Comparison of ENCODE assay signal across 10 cellular contexts in the genomic region with DNA sequence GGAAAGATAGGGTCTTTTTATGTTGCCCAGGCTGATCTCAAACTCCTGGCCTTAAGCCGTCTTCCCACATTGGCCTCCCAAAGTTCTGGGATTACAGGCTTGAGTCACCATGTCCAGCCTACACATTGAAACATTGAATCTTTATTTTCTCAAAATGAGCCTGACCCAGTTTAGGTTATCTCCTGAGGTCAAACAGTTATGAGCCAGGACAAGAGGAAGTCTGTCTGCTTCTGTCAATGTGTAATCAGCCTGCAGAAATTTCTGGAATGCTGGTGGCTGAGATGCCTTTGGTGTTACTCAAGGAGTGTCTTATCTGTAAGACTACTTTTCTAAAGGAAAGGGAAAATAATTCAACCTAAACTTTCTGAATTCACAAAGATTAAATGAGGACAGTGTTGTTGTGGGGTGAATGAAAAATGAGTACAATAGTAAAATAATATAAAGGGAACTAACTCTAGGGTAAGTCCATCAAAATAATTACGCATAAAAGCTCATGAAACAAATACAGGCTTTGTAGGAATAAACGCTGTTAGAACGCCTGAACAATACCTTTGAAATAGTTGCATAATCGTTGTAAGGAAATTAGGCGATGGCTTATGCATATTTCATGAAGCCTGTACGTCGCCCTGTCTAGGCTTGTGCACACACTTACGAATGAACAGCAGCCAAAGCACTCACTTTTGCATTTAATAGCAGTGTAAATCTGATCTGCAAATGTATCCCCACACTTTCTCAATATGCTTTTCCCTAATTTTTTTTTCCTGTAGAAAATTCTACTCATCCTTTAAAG.
DNase-seq lines count a peak whose midpoint lies in the region; ATAC-seq and TF ChIP-seq lines count a peak whose summit lies in the region.
"Had no signal": no experiment of that assay in that cellular context is flagged by ENCODE, and none has a peak within 500 bp of the region (broad histone marks: within the 10 kb centered on the region; RNA-seq: fewer than 3 reads in every experiment).

No MANE protein-coding gene starts in this region.

- no peak for TF ChIP-seq CTCF in AG10803 (conservative IDR thresholded peaks at IDR 0.05; ENCODE audit: low read length)
- no peak for TF ChIP-seq CTCF in choroid plexus epithelial cell (conservative IDR thresholded peaks at IDR 0.05; ENCODE audit: low read depth, low read length)
- TF ChIP-seq CTCF in lower lobe of right lung (IDR thresholded peaks at IDR 0.05) = no peak
- TF ChIP-seq CTCF in WERI-Rb-1 (IDR thresholded peaks at IDR 0.05; ENCODE audit: low read depth, low read length) = no peak

- DNase-seq in AG10803 (ENCODE audit: low read depth) (peak; percentile 82), M059J (ENCODE audit: low read depth) (peak; percentile 92), choroid plexus epithelial cell (ENCODE audit: low read depth) (peak; percentile 91), lower lobe of right lung (no peak), WERI-Rb-1 (no peak), NCI-H2196 treated with DMSO at 0.1 percent for 48 hours (lab: John Stamatoyannopoulos, UW; ENCODE audit: unreplicated experiment) (no peak)
- no peak for DNase-seq in activated CD4-positive, alpha-beta T cell treated with anti-CD3 and anti-CD28 coated beads, Interleukin-2, amount 50 U/mL, for 1 hour
- DNase-seq: stimulated activated naive B cell treated with anti-CD40 and anti-IgM and Interleukin-4, amounts not matched to agents 10 μg/mL and 1 μg/mL and 100 μg/mL, for 72 hours had no signal

- intact Hi-C loops in lower lobe of right lung (cut with DNase I) = no loop called here

- H3K27me3 ChIP-seq in lower lobe of right lung (ENCODE audit: low read depth) (no peaks in the 10 kb centered on the region), WERI-Rb-1 (ENCODE audit: insufficient read depth, low read depth, severe bottlenecking) (no peaks in the 10 kb centered on the region)

- peaks cover 12% of the 10 kb centered on the region for H3K4me1 ChIP-seq in lower lobe of right lung

- no peaks in the 10 kb centered on the region for H3K9me3 ChIP-seq in lower lobe of right lung
- no peaks in the 10 kb centered on the region for H3K9me3 ChIP-seq in WERI-Rb-1 (ENCODE audit: severe bottlenecking)

- H3K27ac ChIP-seq in lower lobe of right lung = peak overlapping the region; percentile 53
- H3K27ac ChIP-seq in WERI-Rb-1 = no peak overlapping the region

- ATAC-seq in lower lobe of right lung (peak; percentile 37 to 91), HG03442 (IDR thresholded peaks at IDR 0.05; ENCODE audit: unreplicated experiment) (no peak)
- ATAC-seq: natural killer cell treated with Interleukin-12 subunit alpha and Interleukin-12 subunit beta and Interleukin-15 and Interleukin-18, amount 100 ng/mL, for 72 hours; stimulated activated naive B cell treated with anti-CD40 and anti-IgM and Interleukin-4, amounts not matched to agents 10 μg/mL and 1 μg/mL and 100 μg/mL, for 72 hours had no signal

- H3K4me3 ChIP-seq in AG10803 (ENCODE audit: low read length) (no peak overlapping the region), choroid plexus epithelial cell (ENCODE audit: low read depth, low read length) (no peak overlapping the region), lower lobe of right lung (no peak overlapping the region), WERI-Rb-1 (ENCODE audit: low read depth, low read length) (no peak overlapping the region)

- H3K36me3 ChIP-seq in lower lobe of right lung (no peaks in the 10 kb centered on the region), WERI-Rb-1 (no peaks in the 10 kb centered on the region)

Comparison
In these comparisons a context has a peak if more than half of its experiments do, and no peak if none do; other contexts are left out.
1. DNase-seq: peak in AG10803 (single experiment), M059J (single experiment) and choroid plexus epithelial cell (single experiment); none in lower lobe of right lung (single experiment), activated CD4-positive, alpha-beta T cell treated with anti-CD3 and anti-CD28 coated beads, Interleukin-2, amount 50 U/mL, for 1 hour (single experiment), WERI-Rb-1 (single experiment) and NCI-H2196 treated with DMSO at 0.1 percent for 48 hours (single experiment).